1 cellular context compared by ENCODE assay signal in genomic region chr1:9843576-9843945, GRCh38.
TF ChIP-seq lines count a peak whose summit lies in the region.

No MANE protein-coding gene starts in this region.

TF ChIP-seq in H1, 55 proteins besides CTCF, POLR2A, EP300 and RAD21:
- no peak for TF ChIP-seq CREB1 (IDR thresholded peaks at IDR 0.05)
- no peak for TF ChIP-seq EGR1 (IDR thresholded peaks at IDR 0.05; ENCODE audit: borderline replicate concordance, low read depth, low read length)
- no peak for TF ChIP-seq KDM4A (IDR thresholded peaks at IDR 0.05; ENCODE audit: low read depth, low read length, severe bottlenecking)
- no peak for TF ChIP-seq TBP (IDR thresholded peaks at IDR 0.05; ENCODE audit: low read depth, low read length)
- no peak for TF ChIP-seq SP2 (IDR thresholded peaks at IDR 0.05; ENCODE audit: low read length)
- TF ChIP-seq RXRA (IDR thresholded peaks at IDR 0.05; ENCODE audit: insufficient read depth, low read depth, low read length) = no peak
- TF ChIP-seq NANOG (IDR thresholded peaks at IDR 0.05; ENCODE audit: insufficient read depth, low read depth, low read length, poor library complexity, severe bottlenecking) = no peak
- no peak for TF ChIP-seq NRF1 (IDR thresholded peaks at IDR 0.05; ENCODE audit: low read depth, low read length)
- TF ChIP-seq JUN (IDR thresholded peaks at IDR 0.05; ENCODE audit: low read depth, low read length) = no peak
- no peak for TF ChIP-seq YY1 (IDR thresholded peaks at IDR 0.05; ENCODE audit: low read depth, low read length)
- no peak for TF ChIP-seq SP1 (IDR thresholded peaks at IDR 0.05; ENCODE audit: low read depth, low read length)
- no peak for TF ChIP-seq BRCA1 (IDR thresholded peaks at IDR 0.05; ENCODE audit: low read depth, low read length)
- TF ChIP-seq SIN3A (conservative IDR thresholded peaks at IDR 0.05 in 1 of 2, IDR thresholded peaks at IDR 0.05 in 1 of 2; ENCODE audit: low read depth in 1 of 2, low read length in 2 of 2) = no peak
